In the genomic region with DNA sequence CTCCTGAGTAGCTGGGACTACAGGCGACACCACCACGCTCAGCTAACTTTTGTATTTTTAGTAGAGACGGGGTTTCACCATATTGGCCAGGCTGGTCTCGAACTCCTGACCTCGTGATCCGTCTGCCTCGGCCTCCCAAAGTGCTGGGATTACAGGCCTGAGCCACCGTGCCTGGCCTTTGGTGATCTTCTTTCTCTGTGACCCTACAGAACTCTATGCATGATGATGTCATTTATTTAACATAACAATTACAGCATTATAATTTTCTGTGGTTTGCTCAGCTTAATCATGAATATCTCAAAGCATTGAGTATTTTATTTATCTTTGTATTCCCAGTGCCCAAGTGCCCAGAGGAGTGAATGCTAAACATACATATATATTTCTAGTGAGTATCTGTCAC, we compare ENCODE assay signal across 10 cellular contexts. TPM values are rescaled to one million over a fixed set of nuclear protein-coding genes. Genes with fewer than 3 reads are reported as not detected.
A peak's percentile ranks its signal among the peaks of the same experiment; 100 is the strongest.
DNase-seq lines count a peak whose midpoint lies in the region; ATAC-seq, FAIRE-seq and TF ChIP-seq lines count a peak whose summit lies in the region.
"Not testable (repeated sequence)": the region's sequence is repeated elsewhere in the genome, so short reads cannot be mapped to it uniquely, and the experiment has no call there.
"Had no signal": no experiment of that assay in that cellular context is flagged by ENCODE, and none has a peak within 500 bp of the region (broad histone marks: within the 10 kb centered on the region; RNA-seq: fewer than 3 reads in every experiment).

No MANE protein-coding gene starts in this region.

- TF ChIP-seq RAD21 in H1 (IDR thresholded peaks at IDR 0.05 in 1 of 2, conservative IDR thresholded peaks at IDR 0.05 in 1 of 2; ENCODE audit: low read depth in 2 of 2, low read length in 2 of 2), result not testable (repeated sequence)

- TF ChIP-seq POLR2A in H1 (IDR thresholded peaks at IDR 0.05; ENCODE audit: control extremely low read depth in 1 of 2, low read depth in 2 of 2, low read length in 2 of 2), result not testable (repeated sequence)

- not testable (repeated sequence) for H3K27me3 ChIP-seq in CD4-positive, CD25-positive, alpha-beta regulatory T cell (ENCODE audit: control insufficient read depth, insufficient read depth, low read length); HAP-1 (ENCODE audit: low read depth); PC-3 (ENCODE audit: low read length); H1 (replicated peaks in 1 of 4; ENCODE audit: control insufficient read depth in 3 of 4, extremely low read depth in 1 of 4, insufficient read depth in 3 of 4, low read length in 3 of 4)

- not testable (repeated sequence) for H3K56ac ChIP-seq in H1 (replicated peaks; ENCODE audit: insufficient read length, low read depth, low read length)

- POLR2A ChIA-PET in PC-3 (lab: Charles Lee; ENCODE audit: unreplicated experiment), result not testable (repeated sequence)
- POLR2A ChIA-PET in activated CD4-positive, alpha-beta memory T cell treated with anti-CD3 and anti-CD28 coated beads for 36 hours (lab: Charles Lee), result interaction anchor here (4.6 kb wide), 1 partner anchor 17 kb away, joined by 66 read pairs; a partner anchor contains a TSS
- POLR2A ChIA-PET in H1 (lab: Charles Lee; ENCODE audit: partially characterized antibody), result interaction anchor here (0.7 to 5.5 kb wide), 7 partner anchors 8 to 160 kb away, joined by 3 to 88 read pairs (median 5); a partner anchor contains a TSS
- POLR2A ChIA-PET in naive thymus-derived CD8-positive, alpha-beta T cell (lab: Charles Lee), result interaction anchor here (0.6 to 3.0 kb wide), 5 partner anchors 9 to 229 kb away, joined by 3 to 21 read pairs (median 3); no protein-coding TSS in a partner anchor

- H3K4me1 ChIP-seq in CD4-positive, CD25-positive, alpha-beta regulatory T cell (ENCODE audit: control insufficient read depth, insufficient read depth, low read length, poor library complexity, severe bottlenecking), result peaks cover 32% of the 10 kb centered on the region
- H3K4me1 ChIP-seq in HAP-1, result not testable (repeated sequence)
- H3K4me1 ChIP-seq in PC-3 (ENCODE audit: insufficient read depth, low read length) (peaks cover 12% of the 10 kb centered on the region), H1 (replicated peaks in 1 of 4; ENCODE audit: control insufficient read depth in 3 of 4, insufficient read depth in 4 of 4, low read length in 3 of 4) (peaks cover 0 to 10% (median 1%) of the 10 kb centered on the region in 4 experiments; a peak in 3 of 7 replicates)

- H3K4me2 ChIP-seq in PC-3 (ENCODE audit: low read length), result not testable (repeated sequence)
- H3K4me2 ChIP-seq in H1 (ENCODE audit: insufficient read depth in 1 of 2, low read depth in 2 of 2, low read length in 2 of 2), result peak overlapping the region in 1 of 2 experiments; percentile 74; a peak in 1 of 4 replicates

- not testable (repeated sequence) for H3F3A ChIP-seq in PC-3 (ENCODE audit: low read length, unreplicated experiment)

- not testable (repeated sequence) for H3K79me1 ChIP-seq in H1 (ENCODE audit: low read depth, low read length)

- not testable (repeated sequence) for H4K5ac ChIP-seq in H1 (ENCODE audit: insufficient read length, low read depth, low read length)

- not testable (repeated sequence) for ATAC-seq in CD4-positive, CD25-positive, alpha-beta regulatory T cell (ENCODE audit: low read depth in 2 of 2); PC-3; naive thymus-derived CD8-positive, alpha-beta T cell; stimulated activated naive CD8-positive, alpha-beta T cell treated with anti-CD3 and anti-CD28 coated beads, Interleukin-15, amount 100 ng/mL, for 72 hours

- not testable (repeated sequence) for TF ChIP-seq EP300 in H1 (IDR thresholded peaks at IDR 0.05; ENCODE audit: borderline replicate concordance in 1 of 2, low read depth in 2 of 2, low read length in 2 of 2)

- WGBS in H1 (ENCODE audit: extremely low coverage in 1 of 2, insufficient coverage in 1 of 2, insufficient read length in 1 of 2, insufficient replicate concordance in 2 of 2, low coverage in 1 of 2, low lambda C conversion rate in 2 of 2, missing lambda C conversion rate in 1 of 2), 2 experiments, result 93% methylated on average over 8 of the region's 8 CpGs; no CpG with 5 or more reads in 1 of the 2 experiments

- TSS peak; percentile 3 for BruUV-seq in PC-3 (replicated peaks; lab: Mats Ljungman, UMichigan)

- peaks cover 63% of the 10 kb centered on the region for H3K36me3 ChIP-seq in CD4-positive, CD25-positive, alpha-beta regulatory T cell (ENCODE audit: control insufficient read depth, insufficient read depth, low read length)
- peaks cover 53% of the 10 kb centered on the region for H3K36me3 ChIP-seq in HAP-1 (replicated peaks)
- peaks cover 53% of the 10 kb centered on the region for H3K36me3 ChIP-seq in PC-3 (ENCODE audit: low read depth, low read length)
- peaks cover 30 to 60% (median 51%) of the 10 kb centered on the region in 4 experiments for H3K36me3 ChIP-seq in H1 (ENCODE audit: control insufficient read depth in 2 of 4, insufficient read depth in 4 of 4, low read length in 3 of 4)

- not testable (repeated sequence) for H4K8ac ChIP-seq in H1 (ENCODE audit: extremely low read depth, insufficient read depth, low read length)

- peaks cover 27% of the 10 kb centered on the region for H3K36me3 Mint-ChIP-seq in CD4-positive, CD25-positive, alpha-beta regulatory T cell
- peaks cover 32% of the 10 kb centered on the region for H3K36me3 Mint-ChIP-seq in activated CD4-positive, alpha-beta memory T cell treated with anti-CD3 and anti-CD28 coated beads for 36 hours
- H3K36me3 Mint-ChIP-seq in activated naive CD4-positive, alpha-beta T cell treated with anti-CD3 and anti-CD28 coated beads for 36 hours (ENCODE audit: low read depth), result peaks cover 45% of the 10 kb centered on the region
- H3K36me3 Mint-ChIP-seq in naive thymus-derived CD8-positive, alpha-beta T cell, result peaks cover 0 to 21% (median 21%) of the 10 kb centered on the region in 3 donors

- H3K27me3 Mint-ChIP-seq in CD4-positive, CD25-positive, alpha-beta regulatory T cell; activated CD4-positive, alpha-beta memory T cell treated with anti-CD3 and anti-CD28 coated beads for 36 hours; activated naive CD4-positive, alpha-beta T cell treated with anti-CD3 and anti-CD28 coated beads for 36 hours (ENCODE audit: low read depth); naive thymus-derived CD8-positive, alpha-beta T cell; stimulated activated naive CD8-positive, alpha-beta T cell treated with anti-CD3 and anti-CD28 coated beads, Interleukin-15, amount 100 ng/mL, for 72 hours: not testable (repeated sequence)

- not testable (repeated sequence) for H2BK12ac ChIP-seq in H1 (ENCODE audit: low read depth, low read length)

- peaks cover 50% of the 10 kb centered on the region for H3K79me2 ChIP-seq in PC-3 (ENCODE audit: low read length)
- H3K79me2 ChIP-seq in H1 (ENCODE audit: control insufficient read depth in 1 of 2, insufficient read depth in 2 of 2, low read length in 2 of 2), result peaks cover 3 to 38% of the 10 kb centered on the region in 2 experiments; a peak in 3 of 4 replicates

- not testable (repeated sequence) for H3K4ac ChIP-seq in H1 (replicated peaks; ENCODE audit: insufficient read length, low read depth, low read length)

- in situ Hi-C loops in HAP-1 (cut with MboI; ENCODE audit: low sequenced_read_pairs), result loop anchor here (5.0 kb wide), 1 partner anchor 36 kb away; no protein-coding TSS in a partner anchor

- H3K27ac Mint-ChIP-seq in CD4-positive, CD25-positive, alpha-beta regulatory T cell, result peak overlapping the region in 2 of 3 donors; percentile 20 to 56
- not testable (repeated sequence) for H3K27ac Mint-ChIP-seq in activated CD4-positive, alpha-beta memory T cell treated with anti-CD3 and anti-CD28 coated beads for 36 hours; activated naive CD4-positive, alpha-beta T cell treated with anti-CD3 and anti-CD28 coated beads for 36 hours; stimulated activated naive CD8-positive, alpha-beta T cell treated with anti-CD3 and anti-CD28 coated beads, Interleukin-15, amount 100 ng/mL, for 72 hours
- H3K27ac Mint-ChIP-seq in naive thymus-derived CD8-positive, alpha-beta T cell, result peak overlapping the region in 9 of 10 donors; percentile 37 to 89 (median 67)

- H3K4me1 Mint-ChIP-seq in CD4-positive, CD25-positive, alpha-beta regulatory T cell, result peaks cover 0 to 21% (median 11%) of the 10 kb centered on the region in 4 donors
- peaks cover 11% of the 10 kb centered on the region for H3K4me1 Mint-ChIP-seq in activated CD4-positive, alpha-beta memory T cell treated with anti-CD3 and anti-CD28 coated beads for 36 hours (ENCODE audit: low read depth)
- peaks cover 18% of the 10 kb centered on the region for H3K4me1 Mint-ChIP-seq in activated naive CD4-positive, alpha-beta T cell treated with anti-CD3 and anti-CD28 coated beads for 36 hours (ENCODE audit: low read depth)
- peaks cover 11 to 22% (median 17%) of the 10 kb centered on the region in 4 donors for H3K4me1 Mint-ChIP-seq in naive thymus-derived CD8-positive, alpha-beta T cell
- H3K4me1 Mint-ChIP-seq in stimulated activated naive CD8-positive, alpha-beta T cell treated with anti-CD3 and anti-CD28 coated beads, Interleukin-15, amount 100 ng/mL, for 72 hours, result peaks cover 14% of the 10 kb centered on the region

- not testable (repeated sequence) for H3K4me3 ChIP-seq in CD4-positive, CD25-positive, alpha-beta regulatory T cell (ENCODE audit: low read depth, low read length); HAP-1; PC-3 (ENCODE audit: low read length); H1 (ENCODE audit: extremely low read depth in 1 of 4, insufficient read depth in 2 of 4, low read depth in 3 of 4, low read length in 4 of 4)

- H3K9me3 ChIP-seq in CD4-positive, CD25-positive, alpha-beta regulatory T cell (ENCODE audit: control insufficient read depth in 2 of 2, low read length in 2 of 2); HAP-1; PC-3 (ENCODE audit: low read length); H1 (ENCODE audit: insufficient read depth in 2 of 2, low read depth in 1 of 2, low read length in 1 of 2): not testable (repeated sequence)

- not testable (repeated sequence) for DNase-seq in CD4-positive, CD25-positive, alpha-beta regulatory T cell; PC-3; activated CD4-positive, alpha-beta memory T cell treated with anti-CD3 and anti-CD28 coated beads for 36 hours; activated naive CD4-positive, alpha-beta T cell treated with anti-CD3 and anti-CD28 coated beads for 36 hours; H1 (ENCODE audit: low read depth in 1 of 2, low spot score in 2 of 2); naive thymus-derived CD8-positive, alpha-beta T cell; stimulated activated naive CD8-positive, alpha-beta T cell treated with anti-CD3 and anti-CD28 coated beads, Interleukin-15, amount 100 ng/mL, for 72 hours
- peak; percentile 55 to 64 for DNase-seq in HAP-1 (ENCODE audit: low spot score in 2 of 2)

- not testable (repeated sequence) for H4K91ac ChIP-seq in H1 (replicated peaks; ENCODE audit: insufficient read length, low read length)

- H2BK5ac ChIP-seq in H1 (ENCODE audit: low read depth, low read length), result not testable (repeated sequence)

- H3K23me2 ChIP-seq in H1 (ENCODE audit: low read depth, low read length), result not testable (repeated sequence)

- CTCF ChIA-PET in PC-3 (lab: Charles Lee), result not testable (repeated sequence)
- CTCF ChIA-PET in activated CD4-positive, alpha-beta memory T cell treated with anti-CD3 and anti-CD28 coated beads for 36 hours (lab: Charles Lee), result interaction anchor here (0.6 to 4.3 kb wide), 2 partner anchors 37 to 1004 kb away, joined by 4 to 29 read pairs; no protein-coding TSS in a partner anchor
- CTCF ChIA-PET in activated naive CD4-positive, alpha-beta T cell treated with anti-CD3 and anti-CD28 coated beads for 36 hours (lab: Charles Lee), result interaction anchor here (1.0 to 4.6 kb wide), 3 partner anchors 9 to 38 kb away, joined by 3 to 33 read pairs (median 3); a partner anchor contains a TSS
- CTCF ChIA-PET in H1 (lab: Charles Lee; ENCODE audit: partially characterized antibody), result interaction anchor here (0.6 to 3.7 kb wide), 6 partner anchors 33 to 413 kb away, joined by 3 to 9 read pairs (median 4); a partner anchor contains a TSS

- not testable (repeated sequence) for H3K9ac ChIP-seq in PC-3 (ENCODE audit: low read length); H1 (replicated peaks in 1 of 4; ENCODE audit: extremely low read depth in 1 of 4, low read depth in 3 of 4, low read length in 3 of 4)

- H3K23ac ChIP-seq in H1 (ENCODE audit: insufficient read length), result not testable (repeated sequence)

- peak overlapping the region in 3 of 4 donors; percentile 13 to 61 (median 36) for H3K4me3 Mint-ChIP-seq in CD4-positive, CD25-positive, alpha-beta regulatory T cell
- H3K4me3 Mint-ChIP-seq in activated CD4-positive, alpha-beta memory T cell treated with anti-CD3 and anti-CD28 coated beads for 36 hours, result peak overlapping the region; percentile 31
- H3K4me3 Mint-ChIP-seq in activated naive CD4-positive, alpha-beta T cell treated with anti-CD3 and anti-CD28 coated beads for 36 hours, result peak overlapping the region; percentile 36
- peak overlapping the region in 7 of 10 donors; percentile 29 to 68 (median 46) for H3K4me3 Mint-ChIP-seq in naive thymus-derived CD8-positive, alpha-beta T cell
- H3K4me3 Mint-ChIP-seq in stimulated activated naive CD8-positive, alpha-beta T cell treated with anti-CD3 and anti-CD28 coated beads, Interleukin-15, amount 100 ng/mL, for 72 hours, result peak overlapping the region; percentile 4 to 53

- intact Hi-C loops in PC-3 (cut with micrococcal nuclease); activated naive CD4-positive, alpha-beta T cell treated with anti-CD3 and anti-CD28 coated beads for 36 hours (cut with micrococcal nuclease): not testable (repeated sequence)
- intact Hi-C loops in activated CD4-positive, alpha-beta memory T cell treated with anti-CD3 and anti-CD28 coated beads for 36 hours (cut with micrococcal nuclease), result loop anchor here (10.0 kb wide), 1 partner anchor 652 kb away; a partner anchor contains a TSS

- not testable (repeated sequence) for FAIRE-seq in H1 (lab: Jason Lieb, UNC)

- not testable (repeated sequence) for H2BK15ac ChIP-seq in H1 (ENCODE audit: low read length)

- not testable (repeated sequence) for H3K9me3 Mint-ChIP-seq in CD4-positive, CD25-positive, alpha-beta regulatory T cell; activated CD4-positive, alpha-beta memory T cell treated with anti-CD3 and anti-CD28 coated beads for 36 hours; activated naive CD4-positive, alpha-beta T cell treated with anti-CD3 and anti-CD28 coated beads for 36 hours; naive thymus-derived CD8-positive, alpha-beta T cell; stimulated activated naive CD8-positive, alpha-beta T cell treated with anti-CD3 and anti-CD28 coated beads, Interleukin-15, amount 100 ng/mL, for 72 hours

- not testable (repeated sequence) for H3K9me2 ChIP-seq in PC-3 (replicated peaks; ENCODE audit: low read length)

- peak overlapping the region; percentile 97 for H3K27ac ChIP-seq in CD4-positive, CD25-positive, alpha-beta regulatory T cell (ENCODE audit: insufficient read depth, low read length, poor library complexity, severe bottlenecking)
- H3K27ac ChIP-seq in PC-3 (ENCODE audit: low read length); H1 (ENCODE audit: low read depth, low read length): not testable (repeated sequence)

- not testable (repeated sequence) for H2AFZ ChIP-seq in PC-3 (ENCODE audit: low read length); H1 (ENCODE audit: low read length)

- not testable (repeated sequence) for H2BK120ac ChIP-seq in H1 (replicated peaks; ENCODE audit: low read depth, low read length)

- TF ChIP-seq CTCF in PC-3 (conservative IDR thresholded peaks at IDR 0.05; ENCODE audit: low read depth, low read length); H1 (IDR thresholded peaks at IDR 0.05; ENCODE audit: control extremely low read depth in 1 of 3, insufficient read depth in 1 of 3, low read depth in 1 of 3, low read length in 3 of 3): not testable (repeated sequence)

- H2AK5ac ChIP-seq in H1 (ENCODE audit: low read depth, low read length), result not testable (repeated sequence)

- H2BK20ac ChIP-seq in H1 (ENCODE audit: low read length), result not testable (repeated sequence)

- H3K18ac ChIP-seq in H1 (ENCODE audit: extremely low read depth, low read length), result not testable (repeated sequence)

- H3K14ac ChIP-seq in H1 (ENCODE audit: insufficient read length), result not testable (repeated sequence)

- H4K20me1 ChIP-seq in PC-3 (ENCODE audit: low read length); H1 (replicated peaks in 1 of 2; ENCODE audit: control insufficient read depth in 1 of 2, insufficient read depth in 2 of 2, low read length in 2 of 2): not testable (repeated sequence)

RNA-seq across cellular contexts. Expression of a gene that starts 1.8 kb away (rescaled TPM):
- total RNA-seq in CD4-positive, CD25-positive, alpha-beta regulatory T cell, result 40.8 TPM
- polyA plus RNA-seq in CD4-positive, CD25-positive, alpha-beta regulatory T cell, result 10 to 100 TPM; 27.3 to 34.2 (median 32.9) TPM
- total RNA-seq in PC-3 (2014; rRNA removed), result 57.7 and 64.1 TPM in 2 replicates
- total RNA-seq in activated CD4-positive, alpha-beta memory T cell treated with anti-CD3 and anti-CD28 coated beads for 36 hours, result 10 to 100 TPM; 39.2 to 41.0 TPM
- total RNA-seq in activated naive CD4-positive, alpha-beta T cell treated with anti-CD3 and anti-CD28 coated beads for 36 hours, result 10 to 100 TPM; 35.7 to 36.8 TPM
- total RNA-seq in H1 (2021; fragmentation: NEBNext Ultra II Directional; extraction: Animal tissue kit (Norgen Biotek cat#: 25700)), result 34.4 and 42.3 TPM in 2 replicates
- 78.6 and 89.5 TPM in 2 replicates for polyA plus RNA-seq in H1 (2011; rRNA removed)
- polyA plus RNA-seq in H1 (2011; cell fraction: cytosol; rRNA removed), result 81.4 TPM
- 102 TPM for polyA plus RNA-seq in H1 (2011; cell fraction: nucleus; rRNA removed)
- 37.4 to 45.8 TPM (median 40.8 TPM) in 4 replicates for polyA plus RNA-seq in H1 (2012, experiment 1 of 2)
- 15.9 TPM for polyA plus RNA-seq in H1 (2012, experiment 2 of 2)
- polyA plus RNA-seq in H1 (2013, experiment 1 of 2), result 24.0 TPM
- 22.1 TPM for polyA plus RNA-seq in H1 (2013, experiment 2 of 2)
- polyA minus RNA-seq in H1 (2011; rRNA and poly(A)+ RNA removed), result 54.5 and 58.5 TPM in 2 replicates
- polyA minus RNA-seq in H1 (2011; cell fraction: cytosol; rRNA and poly(A)+ RNA removed), result 28.7 TPM
- polyA minus RNA-seq in H1 (2011; cell fraction: nucleus; rRNA and poly(A)+ RNA removed), result 83.8 TPM
- 10 to 100 TPM; 82.5 to 89.2 TPM for total RNA-seq in naive thymus-derived CD8-positive, alpha-beta T cell
- 10 to 100 TPM; 38.8 to 43.3 (median 42.0) TPM for polyA plus RNA-seq in naive thymus-derived CD8-positive, alpha-beta T cell

RNA-seq across cellular contexts. Expression of a gene that starts 2.2 kb away (rescaled TPM):
- total RNA-seq in CD4-positive, CD25-positive, alpha-beta regulatory T cell, result 72.6 TPM
- 100 to 1,000 TPM in 2 of 4 donors, 10 to 100 TPM in 2; 81.8 to 121 (median 101) TPM for polyA plus RNA-seq in CD4-positive, CD25-positive, alpha-beta regulatory T cell
- total RNA-seq in PC-3 (2014; rRNA removed), result 147 and 189 TPM in 2 replicates
- total RNA-seq in activated CD4-positive, alpha-beta memory T cell treated with anti-CD3 and anti-CD28 coated beads for 36 hours, result 100 to 1,000 TPM; 186 to 193 TPM
- total RNA-seq in activated naive CD4-positive, alpha-beta T cell treated with anti-CD3 and anti-CD28 coated beads for 36 hours, result 100 to 1,000 TPM; 187 to 190 TPM
- 384 and 404 TPM in 2 replicates for total RNA-seq in H1 (2021; fragmentation: NEBNext Ultra II Directional; extraction: Animal tissue kit (Norgen Biotek cat#: 25700))
- 663 and 700 TPM in 2 replicates for polyA plus RNA-seq in H1 (2011; rRNA removed)
- polyA plus RNA-seq in H1 (2011; cell fraction: cytosol; rRNA removed), result 569 TPM
- 419 TPM for polyA plus RNA-seq in H1 (2011; cell fraction: nucleus; rRNA removed)
- 386 to 452 TPM (median 414 TPM) in 4 replicates for polyA plus RNA-seq in H1 (2012, experiment 1 of 2)
- 452 TPM for polyA plus RNA-seq in H1 (2012, experiment 2 of 2)
- 438 TPM for polyA plus RNA-seq in H1 (2013, experiment 1 of 2)
- 437 TPM for polyA plus RNA-seq in H1 (2013, experiment 2 of 2)
- polyA minus RNA-seq in H1 (2011; rRNA and poly(A)+ RNA removed), result 469 and 561 TPM in 2 replicates
- polyA minus RNA-seq in H1 (2011; cell fraction: cytosol; rRNA and poly(A)+ RNA removed), result 148 TPM
- polyA minus RNA-seq in H1 (2011; cell fraction: nucleus; rRNA and poly(A)+ RNA removed), result 103 TPM
- total RNA-seq in naive thymus-derived CD8-positive, alpha-beta T cell, result 100 to 1,000 TPM; 137 to 144 TPM
- polyA plus RNA-seq in naive thymus-derived CD8-positive, alpha-beta T cell, result 100 to 1,000 TPM; 125 to 176 (median 148) TPM

RNA-seq across cellular contexts. Expression of a gene that starts 8.4 kb away (rescaled TPM):
- 65.6 TPM for total RNA-seq in CD4-positive, CD25-positive, alpha-beta regulatory T cell
- 10 to 100 TPM; 24.7 to 38.3 (median 30.4) TPM for polyA plus RNA-seq in CD4-positive, CD25-positive, alpha-beta regulatory T cell
- 32.9 and 35.2 TPM in 2 replicates for total RNA-seq in PC-3 (2014; rRNA removed)
- total RNA-seq in activated CD4-positive, alpha-beta memory T cell treated with anti-CD3 and anti-CD28 coated beads for 36 hours, result 10 to 100 TPM; 31.1 to 35.2 TPM
- 10 to 100 TPM; 31.6 to 32.3 TPM for total RNA-seq in activated naive CD4-positive, alpha-beta T cell treated with anti-CD3 and anti-CD28 coated beads for 36 hours
- 29.5 and 33.4 TPM in 2 replicates for total RNA-seq in H1 (2021; fragmentation: NEBNext Ultra II Directional; extraction: Animal tissue kit (Norgen Biotek cat#: 25700))
- 60.0 and 67.7 TPM in 2 replicates for polyA plus RNA-seq in H1 (2011; rRNA removed)
- 51.0 TPM for polyA plus RNA-seq in H1 (2011; cell fraction: cytosol; rRNA removed)
- 132 TPM for polyA plus RNA-seq in H1 (2011; cell fraction: nucleus; rRNA removed)
- 32.7 to 41.6 TPM (median 39.1 TPM) in 4 replicates for polyA plus RNA-seq in H1 (2012, experiment 1 of 2)
- polyA plus RNA-seq in H1 (2012, experiment 2 of 2), result 45.8 TPM
- 30.9 TPM for polyA plus RNA-seq in H1 (2013, experiment 1 of 2)
- 29.3 TPM for polyA plus RNA-seq in H1 (2013, experiment 2 of 2)
- 45.7 and 46.2 TPM in 2 replicates for polyA minus RNA-seq in H1 (2011; rRNA and poly(A)+ RNA removed)
- polyA minus RNA-seq in H1 (2011; cell fraction: cytosol; rRNA and poly(A)+ RNA removed), result 16.5 TPM
- 41.4 TPM for polyA minus RNA-seq in H1 (2011; cell fraction: nucleus; rRNA and poly(A)+ RNA removed)
- total RNA-seq in naive thymus-derived CD8-positive, alpha-beta T cell, result 10 to 100 TPM; 74.2 to 76.1 TPM
- 10 to 100 TPM; 21.0 to 31.1 (median 21.3) TPM for polyA plus RNA-seq in naive thymus-derived CD8-positive, alpha-beta T cell

RNA-seq across cellular contexts. Expression of a gene that starts 16.4 kb away (rescaled TPM):
- total RNA-seq in CD4-positive, CD25-positive, alpha-beta regulatory T cell, result 33.4 TPM
- polyA plus RNA-seq in CD4-positive, CD25-positive, alpha-beta regulatory T cell, result 10 to 100 TPM; 28.8 to 42.5 (median 40.3) TPM
- total RNA-seq in PC-3 (2014; rRNA removed), result 108 and 118 TPM in 2 replicates
- 100 to 1,000 TPM; 178 to 179 TPM for total RNA-seq in activated CD4-positive, alpha-beta memory T cell treated with anti-CD3 and anti-CD28 coated beads for 36 hours
- 100 to 1,000 TPM; 187 to 191 TPM for total RNA-seq in activated naive CD4-positive, alpha-beta T cell treated with anti-CD3 and anti-CD28 coated beads for 36 hours
- total RNA-seq in H1 (2021; fragmentation: NEBNext Ultra II Directional; extraction: Animal tissue kit (Norgen Biotek cat#: 25700)), result 108 and 110 TPM in 2 replicates
- polyA plus RNA-seq in H1 (2011; rRNA removed), result 97.6 and 130 TPM in 2 replicates
- polyA plus RNA-seq in H1 (2011; cell fraction: cytosol; rRNA removed), result 133 TPM
- polyA plus RNA-seq in H1 (2011; cell fraction: nucleus; rRNA removed), result 74.9 TPM
- polyA plus RNA-seq in H1 (2012, experiment 1 of 2), result 101 to 121 TPM (median 113 TPM) in 4 replicates
- 83.6 TPM for polyA plus RNA-seq in H1 (2012, experiment 2 of 2)
- polyA plus RNA-seq in H1 (2013, experiment 1 of 2), result 106 TPM
- 109 TPM for polyA plus RNA-seq in H1 (2013, experiment 2 of 2)
- 112 and 189 TPM in 2 replicates for polyA minus RNA-seq in H1 (2011; rRNA and poly(A)+ RNA removed)
- polyA minus RNA-seq in H1 (2011; cell fraction: cytosol; rRNA and poly(A)+ RNA removed), result 85.6 TPM
- polyA minus RNA-seq in H1 (2011; cell fraction: nucleus; rRNA and poly(A)+ RNA removed), result 56.1 TPM
- 10 to 100 TPM; 64.6 to 65.7 TPM for total RNA-seq in naive thymus-derived CD8-positive, alpha-beta T cell
- polyA plus RNA-seq in naive thymus-derived CD8-positive, alpha-beta T cell, result 10 to 100 TPM; 32.2 to 57.9 (median 40.6) TPM

RNA-seq across cellular contexts. Expression of a gene that starts 16.9 kb away (rescaled TPM):
- total RNA-seq in CD4-positive, CD25-positive, alpha-beta regulatory T cell, result 0.72 TPM
- polyA plus RNA-seq in CD4-positive, CD25-positive, alpha-beta regulatory T cell, result not detected
- total RNA-seq in PC-3 (2014; rRNA removed), result 0.17 TPM in 1 of 2 replicates, not detected in the other
- total RNA-seq in activated CD4-positive, alpha-beta memory T cell treated with anti-CD3 and anti-CD28 coated beads for 36 hours, result under 1 TPM in 1 of 2 experiments, not detected in 1; 0.12 TPM
- under 1 TPM; 0.07 to 0.10 TPM for total RNA-seq in activated naive CD4-positive, alpha-beta T cell treated with anti-CD3 and anti-CD28 coated beads for 36 hours
- 0.11 TPM in 1 of 2 replicates, not detected in the other for total RNA-seq in H1 (2021; fragmentation: NEBNext Ultra II Directional; extraction: Animal tissue kit (Norgen Biotek cat#: 25700))
- polyA plus RNA-seq in H1 (2011; rRNA removed), result 0.17 and 0.20 TPM in 2 replicates
- polyA plus RNA-seq in H1 (2011; cell fraction: cytosol; rRNA removed), result 0.13 TPM
- polyA plus RNA-seq in H1 (2011; cell fraction: nucleus; rRNA removed), result 0.53 TPM
- polyA plus RNA-seq in H1 (2012, experiment 1 of 2), result 0.14 to 0.21 TPM (median 0.18 TPM) in 4 replicates
- 0.04 TPM for polyA plus RNA-seq in H1 (2012, experiment 2 of 2)
- 0.02 TPM for polyA plus RNA-seq in H1 (2013, experiment 1 of 2)
- polyA plus RNA-seq in H1 (2013, experiment 2 of 2), result 0.04 TPM
- polyA minus RNA-seq in H1 (2011; rRNA and poly(A)+ RNA removed), result 0.44 and 0.63 TPM in 2 replicates
- 0.22 TPM for polyA minus RNA-seq in H1 (2011; cell fraction: cytosol; rRNA and poly(A)+ RNA removed)
- 0.20 TPM for polyA minus RNA-seq in H1 (2011; cell fraction: nucleus; rRNA and poly(A)+ RNA removed)
- under 1 TPM; 0.52 to 0.57 TPM for total RNA-seq in naive thymus-derived CD8-positive, alpha-beta T cell
- under 1 TPM; 0.43 to 0.77 (median 0.43) TPM for polyA plus RNA-seq in naive thymus-derived CD8-positive, alpha-beta T cell
- total RNA-seq: Calu3, HT-29 had no signal
